Comparison of ENCODE assay signal across 16 cellular contexts in genomic region chr19:52584686-52585085, GRCh38. TPM values are rescaled to one million over a fixed set of nuclear protein-coding genes. Genes with fewer than 3 reads are reported as not detected.
DNase-seq lines count a peak whose midpoint lies in the region; ATAC-seq, FAIRE-seq and TF ChIP-seq lines count a peak whose summit lies in the region.
"Had no signal": no experiment of that assay in that cellular context is flagged by ENCODE, and none has a peak within 500 bp of the region (broad histone marks: within the 10 kb centered on the region; RNA-seq: fewer than 3 reads in every experiment).

No MANE protein-coding gene starts in this region.

- DNase-seq in H7 = peak; percentile 77
- peak; percentile 4 for DNase-seq in choroid plexus epithelial cell (ENCODE audit: low read depth)
- DNase-seq in lower lobe of right lung = no peak
- DNase-seq in testis = peak; percentile 57
- no peak for DNase-seq in activated CD8-positive, alpha-beta memory T cell treated with anti-CD3 and anti-CD28 coated beads for 24 hours
- DNase-seq in GM12891 (ENCODE audit: insufficient read length, low spot score) = no peak
- DNase-seq in LoVo (ENCODE audit: low spot score) = no peak
- DNase-seq: AML-193, Caco-2, NCI-H146, NCI-H2081 treated with DMSO at 0.1 percent for 48 hours, NCI-H2227 treated with DMSO at 0.1 percent for 48 hours, NCI-H526, PC-3 had no signal

- H3K4me3 ChIP-seq in H7 (ENCODE audit: insufficient read depth, low read depth, low read length) = peak overlapping the region; percentile 49
- H3K4me3 ChIP-seq in choroid plexus epithelial cell (ENCODE audit: low read depth, low read length) = peak overlapping the region; percentile 51
- peak overlapping the region; percentile 27 for H3K4me3 ChIP-seq in lower lobe of right lung
- peak overlapping the region; percentile 10 to 41 for H3K4me3 ChIP-seq in testis

- ATAC-seq in lower lobe of right lung = peak in 1 of 2 donors; percentile 54
- ATAC-seq: HCT116, PC-3 had no signal

- FAIRE-seq in GM12891 (lab: Jason Lieb, UNC) = no peak
- FAIRE-seq: GM18507 had no signal

- no peaks in the 10 kb centered on the region for H3K27me3 ChIP-seq in H7 (ENCODE audit: control insufficient read depth, insufficient read depth, low read length)
- H3K27me3 ChIP-seq in lower lobe of right lung (ENCODE audit: low read depth) = no peaks in the 10 kb centered on the region
- H3K27me3 ChIP-seq in testis = no peaks in the 10 kb centered on the region

- TF ChIP-seq CTCF in choroid plexus epithelial cell (conservative IDR thresholded peaks at IDR 0.05; ENCODE audit: low read depth, low read length) (no peak), lower lobe of right lung (IDR thresholded peaks at IDR 0.05) (no peak), testis (IDR thresholded peaks at IDR 0.05) (no peak)

- H3K4me1 ChIP-seq in lower lobe of right lung (no peaks in the 10 kb centered on the region), testis (no peaks in the 10 kb centered on the region)
- H3K4me1 ChIP-seq: Caco-2 had no signal

- WGBS in testis, 2 donors = 29 to 31% methylated on average over 16 of the region's 16 CpGs

- H3K36me3 ChIP-seq in H7 (replicated peaks; ENCODE audit: control insufficient read depth, insufficient read depth, low read length) = peaks cover 10% of the 10 kb centered on the region
- H3K36me3 ChIP-seq in lower lobe of right lung = peaks cover 56% of the 10 kb centered on the region
- H3K36me3 ChIP-seq in testis (ENCODE audit: low read depth, missing control alignments) = no peaks in the 10 kb centered on the region

- no peak for TF ChIP-seq POLR2A in testis (IDR thresholded peaks at IDR 0.05)
- TF ChIP-seq POLR2A in GM12891 (IDR thresholded peaks at IDR 0.05; ENCODE audit: low read depth, low read length) = no peak

- H3K9me3 ChIP-seq in lower lobe of right lung (peaks cover 44% of the 10 kb centered on the region), testis (no peaks in the 10 kb centered on the region)

- intact Hi-C loops in lower lobe of right lung (cut with DNase I) = no loop called here
- intact Hi-C loops in testis (cut with DNase I; ENCODE audit: low total_unique reads) = no loop called here

- H3K27ac ChIP-seq in lower lobe of right lung (no peak overlapping the region), testis (no peak overlapping the region)

TF ChIP-seq in GM12891, 5 proteins besides CTCF, POLR2A, EP300 and RAD21:
- TF ChIP-seq TAF1 (IDR thresholded peaks at IDR 0.05; ENCODE audit: low read depth, low read length) (no peak), POU2F2 (IDR thresholded peaks at IDR 0.05; ENCODE audit: low read depth, low read length) (no peak), SPI1 (IDR thresholded peaks at IDR 0.05; ENCODE audit: low read depth, low read length) (no peak), PAX5 (IDR thresholded peaks at IDR 0.05; ENCODE audit: insufficient read depth, low read length, severe bottlenecking) (no peak), POLR2AphosphoS5 (IDR thresholded peaks at IDR 0.05; ENCODE audit: low read depth, low read length) (no peak)

RNA-seq across cellular contexts. Expression of gene ZNF701, which starts 14.6 kb away (rescaled TPM):
- 15.2 and 24.5 TPM in 2 replicates for total RNA-seq in H7 (2014; rRNA removed; shearing (Covaris generic))
- 21.6 TPM for total RNA-seq in lower lobe of right lung
- 10 to 100 TPM; 21.3 to 22.4 TPM for total RNA-seq in testis
- polyA plus RNA-seq in testis (ENCODE audit: insufficient read depth, low read depth, low replicate concordance) = 8.9 TPM
- 5.7 TPM for polyA plus RNA-seq in GM12891 (2012; ENCODE audit: low read depth, missing spikeins)

RNA-seq across cellular contexts. Expression of gene ZNF83, which starts 53.5 kb away (rescaled TPM):
- 16.5 and 35.1 TPM in 2 replicates for total RNA-seq in H7 (2014; rRNA removed; shearing (Covaris generic))
- total RNA-seq in lower lobe of right lung (47.9 TPM), testis (10 to 100 TPM; 50.8 to 61.1 TPM)
- 28.6 TPM for polyA plus RNA-seq in testis (ENCODE audit: insufficient read depth, low read depth, low replicate concordance)
- polyA plus RNA-seq in GM12891 (2012; ENCODE audit: low read depth, missing spikeins) = 16.2 TPM

RNA-seq across cellular contexts. Expression of gene ZNF808, which starts 57.2 kb away (rescaled TPM):
- 15.2 and 28.0 TPM in 2 replicates for total RNA-seq in H7 (2014; rRNA removed; shearing (Covaris generic))
- 28.5 TPM for total RNA-seq in lower lobe of right lung
- 10 to 100 TPM; 28.4 to 31.5 TPM for total RNA-seq in testis
- polyA plus RNA-seq in testis (ENCODE audit: insufficient read depth, low read depth, low replicate concordance) = 10.0 TPM
- polyA plus RNA-seq in GM12891 (2012; ENCODE audit: low read depth, missing spikeins) = 3.7 TPM

Comparison
In these comparisons a context has a peak if more than half of its experiments do, and no peak if none do; other contexts are left out.
1. DNase-seq: peak in H7 (single experiment), choroid plexus epithelial cell (single experiment) and testis (single experiment); none in lower lobe of right lung (single experiment), activated CD8-positive, alpha-beta memory T cell treated with anti-CD3 and anti-CD28 coated beads for 24 hours (single experiment), GM12891 (single experiment) and LoVo (single experiment).
2. Peak in every context shown above with its lines, with median percentiles within 50 percentile points of each other: H3K4me3 ChIP-seq.